1 cellular context compared by ENCODE assay signal in genomic region chr2:240578110-240578450, GRCh38.
A peak's percentile ranks its signal among the peaks of the same experiment; 100 is the strongest.
TF ChIP-seq lines count a peak whose summit lies in the region.

No MANE protein-coding gene starts in this region.

TF ChIP-seq in HepG2, 621 proteins besides CTCF, POLR2A, EP300 and RAD21:
- 0 out of 2 replicates have a peak, but pooled peaks have one; percentile 21 for TF ChIP-seq RBFOX2 (IDR thresholded peaks at IDR 0.05; ENCODE audit: low read depth, low read length)
- no peak for TF ChIP-seq FOXO1 (CRISPR knock-in tag; IDR thresholded peaks at IDR 0.05)
- no peak for TF ChIP-seq TFDP1 (CRISPR knock-in tag; IDR thresholded peaks at IDR 0.05; ENCODE audit: borderline replicate concordance)
- 0 out of 2 replicates have a peak, but pooled peaks have one; percentile 12 for TF ChIP-seq CHD2 (IDR thresholded peaks at IDR 0.05; ENCODE audit: low read depth, low read length)
- TF ChIP-seq ZC3H13 (CRISPR knock-in tag; IDR thresholded peaks at IDR 0.05), result 0 out of 2 replicates have a peak, but pooled peaks have one; percentile 46
- no peak for TF ChIP-seq SRSF9 (IDR thresholded peaks at IDR 0.05; ENCODE audit: borderline replicate concordance, insufficient read depth, low read depth, low read length, poor library complexity, severe bottlenecking)
- peak; percentile 72 for TF ChIP-seq AGO2 (optimal IDR thresholded peaks at IDR 0.05; ENCODE audit: low read depth, low read length)
- TF ChIP-seq ZNF597 (CRISPR knock-in tag; IDR thresholded peaks at IDR 0.05), result no peak
- no peak for TF ChIP-seq ZNF790 (CRISPR knock-in tag; IDR thresholded peaks at IDR 0.05; ENCODE audit: borderline replicate concordance)
- TF ChIP-seq PITX1 (CRISPR knock-in tag; IDR thresholded peaks at IDR 0.05), result 0 out of 2 replicates have a peak, but pooled peaks have one; percentile 6
